In genomic region chrX:1355800-1356148, GRCh38 we compare ENCODE assay signal across 22 cellular contexts. TPM values are rescaled to one million over a fixed set of nuclear protein-coding genes. Genes with fewer than 3 reads are reported as not detected.
DNase-seq lines count a peak whose midpoint lies in the region; ATAC-seq and TF ChIP-seq lines count a peak whose summit lies in the region.
"Had no signal": no experiment of that assay in that cellular context is flagged by ENCODE, and none has a peak within 500 bp of the region (broad histone marks: within the 10 kb centered on the region; RNA-seq: fewer than 3 reads in every experiment).

No MANE protein-coding gene starts in this region.

- no peak overlapping the region for H3K4me3 Mint-ChIP-seq in activated CD8-positive, alpha-beta T cell treated with anti-CD3 and anti-CD28 coated beads for 36 hours

- ATAC-seq in right cardiac atrium (peak; percentile 13 to 30), left cardiac atrium (no peak)
- ATAC-seq in activated CD8-positive, alpha-beta T cell treated with anti-CD3 and anti-CD28 coated beads for 36 hours = peak; percentile 29

- CTCF ChIA-PET in activated CD8-positive, alpha-beta T cell treated with anti-CD3 and anti-CD28 coated beads for 36 hours (lab: Charles Lee) = no interaction called here

- no peaks in the 10 kb centered on the region for H3K27me3 Mint-ChIP-seq in activated CD8-positive, alpha-beta T cell treated with anti-CD3 and anti-CD28 coated beads for 36 hours

- peaks cover 9% of the 10 kb centered on the region for H3K4me1 Mint-ChIP-seq in activated CD8-positive, alpha-beta T cell treated with anti-CD3 and anti-CD28 coated beads for 36 hours (ENCODE audit: low read depth)

- H3K4me3 ChIP-seq in right cardiac atrium (ENCODE audit: low read length) = no peak overlapping the region
- H3K4me3 ChIP-seq in iPS-20b (ENCODE audit: low read length) = peak overlapping the region; percentile 43; the same call in 1 of the 2 replicates
- no peak overlapping the region for H3K4me3 ChIP-seq in effector memory CD4-positive, alpha-beta T cell (ENCODE audit: insufficient read depth, low read depth, low read length, poor library complexity, severe bottlenecking)
- no peak overlapping the region for H3K4me3 ChIP-seq in ovary

- H3K36me3 ChIP-seq in iPS-20b (ENCODE audit: insufficient read depth, low read depth, low read length) = no peaks in the 10 kb centered on the region; the same call in 1 of the 2 replicates
- no peaks in the 10 kb centered on the region for H3K36me3 ChIP-seq in effector memory CD4-positive, alpha-beta T cell (ENCODE audit: control insufficient read depth, insufficient read depth, low read length)
- no peaks in the 10 kb centered on the region for H3K36me3 ChIP-seq in ovary

- intact Hi-C loops in right cardiac atrium (cut with DNase I) = no loop called here
- intact Hi-C loops in left cardiac atrium (cut with DNase I) = no loop called here
- intact Hi-C loops in activated CD8-positive, alpha-beta T cell treated with anti-CD3 and anti-CD28 coated beads for 36 hours (cut with micrococcal nuclease) = no loop called here
- intact Hi-C loops in ovary (cut with DNase I) = no loop called here

- peaks cover 15% of the 10 kb centered on the region for H3K36me3 Mint-ChIP-seq in activated CD8-positive, alpha-beta T cell treated with anti-CD3 and anti-CD28 coated beads for 36 hours (ENCODE audit: low read depth)

- H3K9me3 ChIP-seq in right cardiac atrium (ENCODE audit: control insufficient read depth, low read length) = no peaks in the 10 kb centered on the region
- H3K9me3 ChIP-seq in iPS-20b (ENCODE audit: insufficient read depth, low read depth, low read length) = 0 out of 2 replicates have a peak, but pooled peaks cover 5% of the 10 kb centered on the region
- H3K9me3 ChIP-seq in effector memory CD4-positive, alpha-beta T cell (ENCODE audit: control insufficient read depth, low read length) = peaks cover 3% of the 10 kb centered on the region
- peaks cover 0 to 10% of the 10 kb centered on the region in 2 donors for H3K9me3 ChIP-seq in ovary

- TF ChIP-seq CTCF in activated CD8-positive, alpha-beta T cell treated with anti-CD3 and anti-CD28 coated beads for 36 hours (IDR thresholded peaks at IDR 0.05) = no peak
- TF ChIP-seq CTCF in ovary (IDR thresholded peaks at IDR 0.05) = no peak

- no peaks in the 10 kb centered on the region for H3K9me3 Mint-ChIP-seq in activated CD8-positive, alpha-beta T cell treated with anti-CD3 and anti-CD28 coated beads for 36 hours

- peak overlapping the region; percentile 72; the same call in 1 of the 2 replicates for H3K9ac ChIP-seq in iPS-20b (ENCODE audit: low read depth, low read length)
- H3K9ac ChIP-seq: parathyroid adenoma had no signal

- POLR2A ChIA-PET in activated CD8-positive, alpha-beta T cell treated with anti-CD3 and anti-CD28 coated beads for 36 hours (lab: Charles Lee) = no interaction called here

- H3K27ac Mint-ChIP-seq in activated CD8-positive, alpha-beta T cell treated with anti-CD3 and anti-CD28 coated beads for 36 hours = peak overlapping the region; percentile 67

- TF ChIP-seq POLR2A in ovary (IDR thresholded peaks at IDR 0.05) = no peak

- H3K27ac ChIP-seq in right cardiac atrium (ENCODE audit: low read length) (no peak overlapping the region), iPS-20b (ENCODE audit: low read length) (peak overlapping the region; percentile 89), substantia nigra (ENCODE audit: low read depth, low read length, poor library complexity, severe bottlenecking) (peak overlapping the region; percentile 31), ovary (peak overlapping the region in 1 of 2 donors; percentile 54)
- no peak overlapping the region for H3K27ac ChIP-seq in effector memory CD4-positive, alpha-beta T cell (ENCODE audit: insufficient read depth, low read length, poor library complexity, severe bottlenecking)
- H3K27ac ChIP-seq: parathyroid adenoma had no signal

- H3K4me1 ChIP-seq in right cardiac atrium (ENCODE audit: control insufficient read depth, insufficient read depth, low read length) = no peaks in the 10 kb centered on the region
- H3K4me1 ChIP-seq in iPS-20b (ENCODE audit: insufficient read depth, low read length) = peaks cover 8% of the 10 kb centered on the region; the same call in 1 of the 2 replicates
- H3K4me1 ChIP-seq in effector memory CD4-positive, alpha-beta T cell (ENCODE audit: control insufficient read depth, insufficient read depth, low read length, poor library complexity, severe bottlenecking) = no peaks in the 10 kb centered on the region
- H3K4me1 ChIP-seq in ovary (ENCODE audit: insufficient read depth) = peaks cover 6% of the 10 kb centered on the region
- H3K4me1 ChIP-seq: parathyroid adenoma had no signal

- H3K27me3 ChIP-seq in right cardiac atrium (ENCODE audit: control insufficient read depth, insufficient read depth) (no peaks in the 10 kb centered on the region), iPS-20b (ENCODE audit: insufficient read depth, low read length) (no peaks in the 10 kb centered on the region), ovary (no peaks in the 10 kb centered on the region)
- no peaks in the 10 kb centered on the region for H3K27me3 ChIP-seq in effector memory CD4-positive, alpha-beta T cell (replicated peaks; ENCODE audit: control insufficient read depth, insufficient read depth, low read length, poor library complexity, severe bottlenecking)

- DNase-seq in right cardiac atrium = no peak
- DNase-seq in left cardiac atrium = no peak
- no peak for DNase-seq in activated CD8-positive, alpha-beta T cell treated with anti-CD3 and anti-CD28 coated beads for 36 hours
- DNase-seq in substantia nigra (lab: John Stamatoyannopoulos, UW) = peak in 1 of 49 donors; percentile 0
- DNase-seq in effector memory CD4-positive, alpha-beta T cell = no peak
- DNase-seq in EL = no peak
- DNase-seq in ovary = no peak
- DNase-seq: activated CD8-positive, alpha-beta memory T cell treated with anti-CD3 and anti-CD28 coated beads for 24 hours; central memory CD4-positive, alpha-beta T cell; COR-L47; hippocampal formation; KBM-7; NCI-H1092; NCI-H2107; NCI-H82; small intestine; stimulated activated CD4-positive, alpha-beta T cell treated with anti-CD3 and anti-CD28 coated beads, Interleukin-4, amount 100 ng/mL, for 4 hours; stimulated activated CD8-positive, alpha-beta memory T cell treated with anti-CD3 and anti-CD28 coated beads, Interleukin-4, amount 100 ng/mL, for 48 hours had no signal

- WGBS in right cardiac atrium = 42% methylated on average over 6 of the region's 6 CpGs
- 30 to 39% (median 34%) methylated on average over 6 of the region's 6 CpGs for WGBS in ovary, 3 donors

- no peak for TF ChIP-seq EP300 in ovary (IDR thresholded peaks at IDR 0.05)

RNA-seq across cellular contexts. Expression of gene IL3RA, which starts 19.2 kb away (rescaled TPM):
- total RNA-seq in right cardiac atrium (1 to 10 TPM; 2.6 to 4.4 (median 3.1) TPM), left cardiac atrium (1 to 10 TPM; 8.0 to 9.9 TPM), ovary (1 to 10 TPM in 6 of 7 donors, under 1 TPM in 1; 0.12 to 4.1 (median 1.8) TPM)
- polyA plus RNA-seq in right cardiac atrium (8.7 TPM), ovary (1 to 10 TPM; 4.7 to 5.1 TPM)
- not detected for total RNA-seq in activated CD8-positive, alpha-beta T cell treated with anti-CD3 and anti-CD28 coated beads for 36 hours
- total RNA-seq: G401, RPMI7951 had no signal

RNA-seq across cellular contexts. Expression of gene SLC25A6, which starts 36.1 kb away (rescaled TPM):
- total RNA-seq in right cardiac atrium (100 to 1,000 TPM; 154 to 228 (median 193) TPM), left cardiac atrium (100 to 1,000 TPM; 171 to 206 TPM), ovary (100 to 1,000 TPM; 473 to 630 (median 519) TPM)
- polyA plus RNA-seq in right cardiac atrium (159 TPM), ovary (100 to 1,000 TPM; 105 to 703 TPM)
- total RNA-seq in activated CD8-positive, alpha-beta T cell treated with anti-CD3 and anti-CD28 coated beads for 36 hours = 100 to 1,000 TPM; 460 to 476 TPM

Comparison
In these comparisons a context has a peak if more than half of its experiments do, and no peak if none do; other contexts are left out.
1. ATAC-seq: peak in right cardiac atrium (2 of 2) and activated CD8-positive, alpha-beta T cell treated with anti-CD3 and anti-CD28 coated beads for 36 hours (single experiment); none in left cardiac atrium (0 of 2).
2. H3K27ac ChIP-seq: peak in iPS-20b (single experiment) and substantia nigra (single experiment); none in right cardiac atrium (single experiment) and effector memory CD4-positive, alpha-beta T cell (single experiment).